ENCODE assay signal across 32 cellular contexts in genomic region chr3:94401466-94401865, GRCh38.
"Had no signal": no experiment of that assay in that cellular context is flagged by ENCODE, and none has a peak within 500 bp of the region (broad histone marks: within the 10 kb centered on the region; RNA-seq: fewer than 3 reads in every experiment).

No MANE protein-coding gene starts in this region.

- H3K9me3 ChIP-seq: ascending aorta, body of pancreas, breast epithelium had no signal

- H3K36me3 ChIP-seq: adrenal gland, ascending aorta, brain microvascular endothelial cell, breast epithelium, cardiac muscle cell had no signal

- H3K4me3 ChIP-seq: adrenal gland, ascending aorta, body of pancreas, breast epithelium, cardiac muscle cell had no signal

- ATAC-seq: activated naive CD4-positive, alpha-beta T cell treated with anti-CD3 and anti-CD28 coated beads, Interleukin-2, amount 50 U/mL, for 72 hours; activated naive CD8-positive, alpha-beta T cell treated with anti-CD3 and anti-CD28 coated beads, Interleukin-2, amount 50 U/mL, for 24 hours; activated T-cell treated with anti-CD3 and anti-CD28 coated beads, Interleukin-2, amount 50 U/mL, for 4 hours; activated T-cell treated with anti-CD3 and anti-CD28 coated beads, Interleukin-2, amount 50 U/mL, for 72 hours; activated T-helper 17 cell treated with anti-CD3 and anti-CD28 coated beads, Interleukin-2, amount 50 U/mL, for 72 hours; body of pancreas had no signal

- H3K4me1 ChIP-seq: adrenal gland, ascending aorta, body of pancreas, breast epithelium had no signal

- DNase-seq: activated effector memory CD4-positive, alpha-beta T cell treated with anti-CD3 and anti-CD28 coated beads, Interleukin-2, amount 50 U/mL, for 16 hours; activated effector memory CD4-positive, alpha-beta T cell treated with Interleukin-2 at 50 U/mL for 16 hours; activated gamma-delta T cell; activated gamma-delta T cell treated with Interleukin-2 at 50 U/mL for 16 hours; activated naive CD4-positive, alpha-beta T cell; activated naive CD4-positive, alpha-beta T cell treated with anti-CD3 and anti-CD28 coated beads for 36 hours; activated naive CD4-positive, alpha-beta T cell treated with anti-CD3 and anti-CD28 coated beads, Interleukin-2, amount 10 ng/mL, durations not matched to agents 7 days and 5 days; activated naive CD4-positive, alpha-beta T cell treated with anti-CD3 and anti-CD28 coated beads, Interleukin-2, amount 50 U/mL, for 16 hours; activated naive CD4-positive, alpha-beta T cell treated with Interleukin-2 at 50 U/mL for 16 hours; activated naive CD8-positive, alpha-beta T cell treated with anti-CD3 and anti-CD28 coated beads for 36 hours; activated naive CD8-positive, alpha-beta T cell treated with anti-CD3 and anti-CD28 coated beads, Interleukin-2, amount 10 ng/mL, durations not matched to agents 7 days and 5 days; activated naive CD8-positive, alpha-beta T cell treated with anti-CD3 and anti-CD28 coated beads, Interleukin-2, amount 50 U/mL, for 24 hours; activated T-cell treated with anti-CD3 and anti-CD28 coated beads, Interleukin-2, amount 50 U/mL, for 1 hour; activated T-cell treated with anti-CD3 and anti-CD28 coated beads, Interleukin-2, amount 50 U/mL, for 24 hours; activated T-cell treated with anti-CD3 and anti-CD28 coated beads, Interleukin-2, amount 50 U/mL, for 4 hours; activated T-cell treated with anti-CD3 and anti-CD28 coated beads, Interleukin-2, amount 50 U/mL, for 48 hours; activated T-cell treated with anti-CD3 and anti-CD28 coated beads, Interleukin-2, amount 50 U/mL, for 72 hours; adrenal gland; amniotic stem cell; amygdala; anterior cingulate cortex; aorta; body of pancreas; brain microvascular endothelial cell; caudate nucleus; central memory CD4-positive, alpha-beta T cell; cerebellar nuclear complex had no signal
